8 cellular contexts compared by ENCODE assay signal in the genomic region with DNA sequence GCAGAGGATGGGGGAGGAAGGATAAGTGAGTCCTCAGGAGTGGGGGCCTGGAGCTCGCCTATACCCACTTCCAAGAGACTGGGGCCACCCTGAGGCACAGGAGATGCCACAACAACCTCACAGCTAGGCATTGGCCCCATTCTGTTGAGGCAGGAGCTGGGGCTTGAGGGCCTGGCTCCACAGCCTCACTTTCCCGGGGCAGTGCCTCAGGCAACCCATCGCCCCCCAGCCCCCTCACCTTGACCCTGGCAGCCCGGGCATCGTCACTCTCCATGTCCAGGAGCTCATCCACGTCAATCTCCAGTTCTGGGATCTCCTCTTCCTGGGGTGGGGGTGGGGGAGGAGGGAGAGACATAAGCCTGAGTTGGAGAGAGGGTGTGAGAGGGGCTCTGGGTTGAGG. TPM values are rescaled to one million over a fixed set of nuclear protein-coding genes. Genes with fewer than 3 reads are reported as not detected.
DNase-seq lines count a peak whose midpoint lies in the region; ATAC-seq, FAIRE-seq and TF ChIP-seq lines count a peak whose summit lies in the region.

No MANE protein-coding gene starts in this region.

- H3K4me1 ChIP-seq in keratinocyte (ENCODE audit: control insufficient read depth, extremely low read depth, insufficient read depth, low read length), result peaks cover 36% of the 10 kb centered on the region
- H3K4me1 ChIP-seq in subcutaneous abdominal adipose tissue (ENCODE audit: control insufficient read depth in 5 of 5, insufficient read depth in 5 of 5, low read length in 5 of 5), result peaks cover 10 to 65% (median 53%) of the 10 kb centered on the region in 5 donors

- no peak for TF ChIP-seq CTCF in keratinocyte (optimal IDR thresholded peaks at IDR 0.05 in 1 of 3, IDR thresholded peaks at IDR 0.05 in 1 of 3, conservative IDR thresholded peaks at IDR 0.05 in 1 of 3; ENCODE audit: extremely low read depth in 1 of 3, insufficient read depth in 2 of 3, low read length in 3 of 3)

- ATAC-seq in HG02981 (IDR thresholded peaks at IDR 0.05; ENCODE audit: unreplicated experiment), result no peak

- H3K27ac ChIP-seq in keratinocyte (ENCODE audit: control insufficient read depth, insufficient read depth, low read length) (peak overlapping the region; percentile 88), subcutaneous abdominal adipose tissue (ENCODE audit: low read depth, low read length) (peak overlapping the region; percentile 89)

- no peak for FAIRE-seq in keratinocyte (lab: Jason Lieb, UNC)

- H4K20me1 ChIP-seq in keratinocyte (ENCODE audit: control insufficient read depth, extremely low read depth, insufficient read depth, low read length), result no peaks in the 10 kb centered on the region

- DNase-seq in T-helper 2 cell treated with Interferon-gamma antibody and Interleukin-4, amounts not matched to agents 5 μg/mL and 100 μg/mL, for 36 hours (ENCODE audit: low spot score), result no peak
- DNase-seq in T-helper 2 cell (no peak), keratinocyte (ENCODE audit: low read depth, low spot score) (no peak), HK-2 (ENCODE audit: unreplicated experiment) (no peak), NCI-H2029 (lab: John Stamatoyannopoulos, UW) (no peak)

- no peaks in the 10 kb centered on the region for H3K9me3 Mint-ChIP-seq in T-helper 2 cell treated with Interferon-gamma antibody and Interleukin-4, amounts not matched to agents 5 μg/mL and 100 μg/mL, for 36 hours
- H3K9me3 Mint-ChIP-seq in activated naive CD8-positive, alpha-beta T cell (ENCODE audit: low read depth), result no peaks in the 10 kb centered on the region

- peaks cover 28% of the 10 kb centered on the region for H3K4me1 Mint-ChIP-seq in T-helper 2 cell treated with Interferon-gamma antibody and Interleukin-4, amounts not matched to agents 5 μg/mL and 100 μg/mL, for 36 hours (ENCODE audit: low read depth)
- H3K4me1 Mint-ChIP-seq in activated naive CD8-positive, alpha-beta T cell (ENCODE audit: low read depth), result peaks cover 26% of the 10 kb centered on the region

- dilution Hi-C loops in keratinocyte (cut with MboI; ENCODE audit: extremely low pct_ligation_motif_present, low sequenced_read_pairs), result no loop called here

- no peaks in the 10 kb centered on the region for H3K27me3 Mint-ChIP-seq in T-helper 2 cell treated with Interferon-gamma antibody and Interleukin-4, amounts not matched to agents 5 μg/mL and 100 μg/mL, for 36 hours (ENCODE audit: low read depth)
- H3K27me3 Mint-ChIP-seq in activated naive CD8-positive, alpha-beta T cell, result no peaks in the 10 kb centered on the region

- H3K4me3 Mint-ChIP-seq in T-helper 2 cell treated with Interferon-gamma antibody and Interleukin-4, amounts not matched to agents 5 μg/mL and 100 μg/mL, for 36 hours, result peak overlapping the region; percentile 91
- H3K4me3 Mint-ChIP-seq in activated naive CD8-positive, alpha-beta T cell, result peak overlapping the region; percentile 94

- peaks cover 20% of the 10 kb centered on the region for H3K36me3 Mint-ChIP-seq in T-helper 2 cell treated with Interferon-gamma antibody and Interleukin-4, amounts not matched to agents 5 μg/mL and 100 μg/mL, for 36 hours (ENCODE audit: low read depth)
- H3K36me3 Mint-ChIP-seq in activated naive CD8-positive, alpha-beta T cell, result no peaks in the 10 kb centered on the region

- H3K4me3 ChIP-seq in keratinocyte (ENCODE audit: control insufficient read depth in 2 of 3, extremely low read depth in 1 of 3, insufficient read depth in 2 of 3, low read depth in 1 of 3, low read length in 3 of 3) (peak overlapping the region; percentile 73 to 88 (median 86)), subcutaneous abdominal adipose tissue (ENCODE audit: low read depth in 1 of 5, low read length in 5 of 5) (peak overlapping the region; percentile 35 to 73 (median 68))

- no peak overlapping the region for H2AFZ ChIP-seq in keratinocyte (ENCODE audit: control insufficient read depth, low read length)

- no peaks in the 10 kb centered on the region for H3K9me3 ChIP-seq in keratinocyte (ENCODE audit: control insufficient read depth, low read depth, low read length)
- no peaks in the 10 kb centered on the region for H3K9me3 ChIP-seq in subcutaneous abdominal adipose tissue (ENCODE audit: control insufficient read depth in 5 of 5, low read length in 5 of 5)

- peak overlapping the region; percentile 36 for H3K27ac Mint-ChIP-seq in T-helper 2 cell treated with Interferon-gamma antibody and Interleukin-4, amounts not matched to agents 5 μg/mL and 100 μg/mL, for 36 hours
- no peak overlapping the region for H3K27ac Mint-ChIP-seq in activated naive CD8-positive, alpha-beta T cell

- H3K4me2 ChIP-seq in keratinocyte (ENCODE audit: control insufficient read depth, extremely low read depth, insufficient read depth, low read depth, low read length), result peak overlapping the region; percentile 85

- H3K9me1 ChIP-seq in keratinocyte (ENCODE audit: control insufficient read depth, extremely low read depth, insufficient read depth, low read length), result no peaks in the 10 kb centered on the region

- peaks cover 26% of the 10 kb centered on the region for H3K79me2 ChIP-seq in keratinocyte (ENCODE audit: control insufficient read depth, insufficient read depth, low read length)

- no peaks in the 10 kb centered on the region for H3K27me3 ChIP-seq in keratinocyte (ENCODE audit: control insufficient read depth, extremely low read depth, insufficient read depth, low read length)
- peaks cover 0 to 7% (median 0%) of the 10 kb centered on the region in 5 donors for H3K27me3 ChIP-seq in subcutaneous abdominal adipose tissue (ENCODE audit: control insufficient read depth in 5 of 5, insufficient read depth in 4 of 5, low read length in 5 of 5)

- H3K9ac ChIP-seq in keratinocyte (ENCODE audit: control insufficient read depth, extremely low read depth, insufficient read depth, low read length), result peak overlapping the region; percentile 95
- peak overlapping the region in 4 of 5 donors; percentile 51 to 75 (median 57) for H3K9ac ChIP-seq in subcutaneous abdominal adipose tissue (ENCODE audit: low read length in 5 of 5)

- H3K36me3 ChIP-seq in keratinocyte (ENCODE audit: control insufficient read depth in 2 of 2, extremely low read depth in 1 of 2, insufficient read depth in 2 of 2, low read length in 2 of 2) (peaks cover 6 to 14% of the 10 kb centered on the region in 2 experiments), subcutaneous abdominal adipose tissue (ENCODE audit: control insufficient read depth in 5 of 5, insufficient read depth in 5 of 5, low read length in 5 of 5) (peaks cover 0 to 15% (median 11%) of the 10 kb centered on the region in 5 donors)

RNA-seq across cellular contexts. Expression of gene PPP1R14B, which starts 1.8 kb away (rescaled TPM):
- 182 to 254 TPM (median 208 TPM) in 3 replicates for polyA plus RNA-seq in keratinocyte
- polyA plus RNA-seq in keratinocyte (2011; ENCODE audit: low read depth), result 228 TPM
- 136 and 242 TPM in 2 replicates for polyA plus RNA-seq in keratinocyte (2011; cell fraction: cytosol; rRNA removed)
- polyA plus RNA-seq in keratinocyte (2011; cell fraction: nucleus; rRNA removed), result 88.4 and 97.8 TPM in 2 replicates
- 206 and 370 TPM in 2 replicates for polyA plus RNA-seq in keratinocyte (2012; ENCODE audit: low replicate concordance)
- polyA minus RNA-seq in keratinocyte, result 67.7 to 176 TPM (median 81.0 TPM) in 3 replicates
- polyA minus RNA-seq in keratinocyte (2011; cell fraction: cytosol; rRNA and poly(A)+ RNA removed), result 142 TPM
- 24.2 and 30.3 TPM in 2 replicates for polyA minus RNA-seq in keratinocyte (2011; cell fraction: nucleus; rRNA and poly(A)+ RNA removed)

RNA-seq across cellular contexts. Expression of gene FKBP2, which starts 4.1 kb away (rescaled TPM):
- 40.3 to 57.7 TPM (median 51.9 TPM) in 3 replicates for polyA plus RNA-seq in keratinocyte
- 13.5 TPM for polyA plus RNA-seq in keratinocyte (2011; ENCODE audit: low read depth)
- 25.4 and 60.1 TPM in 2 replicates for polyA plus RNA-seq in keratinocyte (2011; cell fraction: cytosol; rRNA removed)
- polyA plus RNA-seq in keratinocyte (2011; cell fraction: nucleus; rRNA removed), result 36.5 and 39.2 TPM in 2 replicates
- 59.4 and 124 TPM in 2 replicates for polyA plus RNA-seq in keratinocyte (2012; ENCODE audit: low replicate concordance)
- polyA minus RNA-seq in keratinocyte, result 19.1 to 44.3 TPM (median 19.4 TPM) in 3 replicates
- polyA minus RNA-seq in keratinocyte (2011; cell fraction: cytosol; rRNA and poly(A)+ RNA removed), result 48.7 TPM
- 10.8 and 13.9 TPM in 2 replicates for polyA minus RNA-seq in keratinocyte (2011; cell fraction: nucleus; rRNA and poly(A)+ RNA removed)

RNA-seq across cellular contexts. Expression of gene PLCB3, which starts 6.4 kb away (rescaled TPM):
- 32.5 to 46.9 TPM (median 42.0 TPM) in 3 replicates for polyA plus RNA-seq in keratinocyte
- polyA plus RNA-seq in keratinocyte (2011; ENCODE audit: low read depth), result 22.4 TPM
- polyA plus RNA-seq in keratinocyte (2011; cell fraction: cytosol; rRNA removed), result 24.4 and 45.9 TPM in 2 replicates
- polyA plus RNA-seq in keratinocyte (2011; cell fraction: nucleus; rRNA removed), result 80.0 and 97.8 TPM in 2 replicates
- 23.8 and 55.9 TPM in 2 replicates for polyA plus RNA-seq in keratinocyte (2012; ENCODE audit: low replicate concordance)
- 59.1 to 134 TPM (median 63.1 TPM) in 3 replicates for polyA minus RNA-seq in keratinocyte
- polyA minus RNA-seq in keratinocyte (2011; cell fraction: cytosol; rRNA and poly(A)+ RNA removed), result 84.8 TPM
- 55.3 and 67.1 TPM in 2 replicates for polyA minus RNA-seq in keratinocyte (2011; cell fraction: nucleus; rRNA and poly(A)+ RNA removed)

RNA-seq across cellular contexts. Expression of gene VEGFB, which starts 10.6 kb away (rescaled TPM):
- polyA plus RNA-seq in keratinocyte, result 9.7 to 23.3 TPM (median 10.0 TPM) in 3 replicates
- polyA plus RNA-seq in keratinocyte (2011; ENCODE audit: low read depth), result 9.0 TPM
- 11.0 and 16.3 TPM in 2 replicates for polyA plus RNA-seq in keratinocyte (2011; cell fraction: cytosol; rRNA removed)
- polyA plus RNA-seq in keratinocyte (2011; cell fraction: nucleus; rRNA removed), result 10.7 and 13.0 TPM in 2 replicates
- 49.0 and 59.7 TPM in 2 replicates for polyA plus RNA-seq in keratinocyte (2012; ENCODE audit: low replicate concordance)
- polyA minus RNA-seq in keratinocyte, result 5.9 to 9.7 TPM (median 7.4 TPM) in 3 replicates
- polyA minus RNA-seq in keratinocyte (2011; cell fraction: cytosol; rRNA and poly(A)+ RNA removed), result 14.0 TPM
- polyA minus RNA-seq in keratinocyte (2011; cell fraction: nucleus; rRNA and poly(A)+ RNA removed), result 2.7 and 3.0 TPM in 2 replicates

RNA-seq across cellular contexts. Expression of gene DNAJC4, which starts 14.6 kb away (rescaled TPM):
- 10.1 to 24.7 TPM (median 12.2 TPM) in 3 replicates for polyA plus RNA-seq in keratinocyte
- 9.3 TPM for polyA plus RNA-seq in keratinocyte (2011; ENCODE audit: low read depth)
- 9.2 and 17.4 TPM in 2 replicates for polyA plus RNA-seq in keratinocyte (2011; cell fraction: cytosol; rRNA removed)
- 18.2 and 23.5 TPM in 2 replicates for polyA plus RNA-seq in keratinocyte (2011; cell fraction: nucleus; rRNA removed)
- polyA plus RNA-seq in keratinocyte (2012; ENCODE audit: low replicate concordance), result 14.5 and 34.1 TPM in 2 replicates
- polyA minus RNA-seq in keratinocyte, result 8.9 to 21.3 TPM (median 12.1 TPM) in 3 replicates
- 17.5 TPM for polyA minus RNA-seq in keratinocyte (2011; cell fraction: cytosol; rRNA and poly(A)+ RNA removed)
- 3.3 and 6.4 TPM in 2 replicates for polyA minus RNA-seq in keratinocyte (2011; cell fraction: nucleus; rRNA and poly(A)+ RNA removed)
